39 cellular contexts compared by ENCODE assay signal in genomic region chr1:203495845-203496244, GRCh38. TPM values are rescaled to one million over a fixed set of nuclear protein-coding genes. Genes with fewer than 3 reads are reported as not detected.
"Had no signal": no experiment of that assay in that cellular context is flagged by ENCODE, and none has a peak within 500 bp of the region (broad histone marks: within the 10 kb centered on the region; RNA-seq: fewer than 3 reads in every experiment).

No MANE protein-coding gene starts in this region.

- H3K4me1 Mint-ChIP-seq: activated CD4-positive, alpha-beta T cell treated with anti-CD3 and anti-CD28 coated beads for 36 hours; activated CD4-positive, alpha-beta T cell treated with anti-CD3 and anti-CD28 coated beads, Interleukin-2, amount 10 ng/mL, durations not matched to agents 24 days and 14 days; activated CD8-positive, alpha-beta memory T cell treated with anti-CD3 and anti-CD28 coated beads, Interleukin-2, amount 10 ng/mL, durations not matched to agents 7 days and 5 days; activated naive CD8-positive, alpha-beta T cell treated with anti-CD3 and anti-CD28 coated beads for 36 hours; activated naive CD8-positive, alpha-beta T cell treated with anti-CD3 and anti-CD28 coated beads, Interleukin-2, amount 50 U/mL, for 24 hours had no signal

- H3K36me3 Mint-ChIP-seq: activated CD4-positive, alpha-beta memory T cell treated with anti-CD3 and anti-CD28 coated beads for 36 hours; activated CD8-positive, alpha-beta memory T cell treated with anti-CD3 and anti-CD28 coated beads, Interleukin-2, amount 10 ng/mL, durations not matched to agents 7 days and 5 days; activated naive CD4-positive, alpha-beta T cell treated with anti-CD3 and anti-CD28 coated beads, Interleukin-2, amount 50 U/mL, for 24 hours; activated naive CD8-positive, alpha-beta T cell treated with anti-CD3 and anti-CD28 coated beads for 36 hours had no signal

- DNase-seq: activated CD4-positive, alpha-beta memory T cell treated with anti-CD3 and anti-CD28 coated beads for 36 hours; activated CD4-positive, alpha-beta T cell treated with anti-CD3 and anti-CD28 coated beads for 36 hours; activated CD4-positive, alpha-beta T cell treated with anti-CD3 and anti-CD28 coated beads, Interleukin-2, amount 10 ng/mL, durations not matched to agents 24 days and 14 days; activated CD4-positive, CD25-positive, alpha-beta regulatory T cell; activated CD4-positive, CD25-positive, alpha-beta regulatory T cell treated with anti-CD3 and anti-CD28 coated beads, Interleukin-2, amount 50 U/mL, for 72 hours; activated CD8-positive, alpha-beta memory T cell treated with anti-CD3 and anti-CD28 coated beads, Interleukin-2, amount 10 ng/mL, durations not matched to agents 7 days and 5 days; activated CD8-positive, alpha-beta memory T cell treated with anti-CD3 and anti-CD28 coated beads, Interleukin-2, amount 50 U/mL, for 4 hours; activated CD8-positive, alpha-beta T cell treated with anti-CD3 and anti-CD28 coated beads, Interleukin-2, amount 10 ng/mL, durations not matched to agents 7 days and 5 days; activated effector memory CD4-positive, alpha-beta T cell treated with anti-CD3 and anti-CD28 coated beads, Interleukin-2, amount 50 U/mL, for 16 hours; activated naive CD4-positive, alpha-beta T cell treated with anti-CD3 and anti-CD28 coated beads for 36 hours; activated naive CD8-positive, alpha-beta T cell treated with anti-CD3 and anti-CD28 coated beads for 36 hours; activated naive CD8-positive, alpha-beta T cell treated with anti-CD3 and anti-CD28 coated beads, Interleukin-2, amount 50 U/mL, for 24 hours; activated T-cell treated with anti-CD3 and anti-CD28 coated beads, Interleukin-2, amount 50 U/mL, for 1 hour; activated T-cell treated with anti-CD3 and anti-CD28 coated beads, Interleukin-2, amount 50 U/mL, for 48 hours; adrenal gland; amygdala; aorta; body of pancreas; central memory CD4-positive, alpha-beta T cell; cerebellar nuclear complex; colonic mucosa; effector CD8-positive, alpha-beta T cell; esophagus squamous epithelium; foreskin melanocyte; heart right ventricle; T-helper 17 cell; T1000; WERI-Rb-1 had no signal

- ATAC-seq: activated CD4-positive, alpha-beta T cell treated with anti-CD3 and anti-CD28 coated beads for 36 hours; activated CD8-positive, alpha-beta memory T cell treated with anti-CD3 and anti-CD28 coated beads, Interleukin-2, amount 10 ng/mL, durations not matched to agents 7 days and 5 days; activated CD8-positive, alpha-beta T cell treated with anti-CD3 and anti-CD28 coated beads, Interleukin-2, amount 10 ng/mL, durations not matched to agents 7 days and 5 days; activated naive CD8-positive, alpha-beta T cell treated with anti-CD3 and anti-CD28 coated beads, Interleukin-2, amount 50 U/mL, for 24 hours; body of pancreas; gastroesophageal sphincter; heart right ventricle; T-helper 17 cell had no signal

- H3K9me3 Mint-ChIP-seq: activated CD4-positive, alpha-beta memory T cell treated with anti-CD3 and anti-CD28 coated beads for 36 hours; activated CD4-positive, alpha-beta T cell treated with anti-CD3 and anti-CD28 coated beads, Interleukin-2, amount 10 ng/mL, durations not matched to agents 24 days and 14 days; activated naive CD4-positive, alpha-beta T cell treated with anti-CD3 and anti-CD28 coated beads for 36 hours; activated naive CD4-positive, alpha-beta T cell treated with anti-CD3 and anti-CD28 coated beads, Interleukin-2, amount 50 U/mL, for 24 hours; activated naive CD8-positive, alpha-beta T cell treated with anti-CD3 and anti-CD28 coated beads for 36 hours; activated naive CD8-positive, alpha-beta T cell treated with anti-CD3 and anti-CD28 coated beads, Interleukin-2, amount 50 U/mL, for 24 hours; activated T-helper 1 cell treated with anti-CD3 and anti-CD28 coated beads, Interleukin-12 subunit alpha, Interleukin-12 subunit beta, Interleukin-2, Interleukin-4 antibody, amounts not matched to agents 30 ng/mL and 10 ng/mL and 1 ng/mL, durations not matched to agents 14 hours and 24 hours and 36 hours; T-helper 2 cell treated with Interferon-gamma antibody and Interleukin-4, amounts not matched to agents 5 μg/mL and 100 μg/mL, for 36 hours had no signal

- H3K4me3 Mint-ChIP-seq: activated CD4-positive, alpha-beta memory T cell treated with anti-CD3 and anti-CD28 coated beads for 36 hours; activated CD4-positive, alpha-beta T cell treated with anti-CD3 and anti-CD28 coated beads for 36 hours; activated CD4-positive, alpha-beta T cell treated with anti-CD3 and anti-CD28 coated beads, Interleukin-2, amount 10 ng/mL, durations not matched to agents 24 days and 14 days; activated CD8-positive, alpha-beta memory T cell treated with anti-CD3 and anti-CD28 coated beads, Interleukin-2, amount 10 ng/mL, durations not matched to agents 7 days and 5 days; activated CD8-positive, alpha-beta T cell treated with anti-CD3 and anti-CD28 coated beads, Interleukin-2, amount 10 ng/mL, durations not matched to agents 7 days and 5 days; activated naive CD4-positive, alpha-beta T cell treated with anti-CD3 and anti-CD28 coated beads for 36 hours; activated naive CD4-positive, alpha-beta T cell treated with anti-CD3 and anti-CD28 coated beads, Interleukin-2, amount 50 U/mL, for 24 hours; activated naive CD8-positive, alpha-beta T cell treated with anti-CD3 and anti-CD28 coated beads for 36 hours; activated naive CD8-positive, alpha-beta T cell treated with anti-CD3 and anti-CD28 coated beads, Interleukin-2, amount 50 U/mL, for 24 hours; activated T-helper 1 cell treated with anti-CD3 and anti-CD28 coated beads, Interleukin-12 subunit alpha, Interleukin-12 subunit beta, Interleukin-2, Interleukin-4 antibody, amounts not matched to agents 30 ng/mL and 10 ng/mL and 1 ng/mL, durations not matched to agents 14 hours and 24 hours and 36 hours; T-helper 17 cell; T-helper 2 cell treated with Interferon-gamma antibody and Interleukin-4, amounts not matched to agents 5 μg/mL and 100 μg/mL, for 36 hours had no signal

- H3K27me3 Mint-ChIP-seq: activated CD4-positive, alpha-beta T cell treated with anti-CD3 and anti-CD28 coated beads for 36 hours; activated naive CD4-positive, alpha-beta T cell treated with anti-CD3 and anti-CD28 coated beads, Interleukin-2, amount 50 U/mL, for 24 hours; activated naive CD8-positive, alpha-beta T cell treated with anti-CD3 and anti-CD28 coated beads for 36 hours had no signal

- H3K27ac Mint-ChIP-seq: activated CD4-positive, alpha-beta memory T cell treated with anti-CD3 and anti-CD28 coated beads for 36 hours; activated CD4-positive, alpha-beta T cell treated with anti-CD3 and anti-CD28 coated beads for 36 hours; activated CD4-positive, alpha-beta T cell treated with anti-CD3 and anti-CD28 coated beads, Interleukin-2, amount 10 ng/mL, durations not matched to agents 24 days and 14 days; activated CD8-positive, alpha-beta memory T cell treated with anti-CD3 and anti-CD28 coated beads, Interleukin-2, amount 10 ng/mL, durations not matched to agents 7 days and 5 days; activated CD8-positive, alpha-beta T cell treated with anti-CD3 and anti-CD28 coated beads, Interleukin-2, amount 10 ng/mL, durations not matched to agents 7 days and 5 days; activated naive CD4-positive, alpha-beta T cell treated with anti-CD3 and anti-CD28 coated beads for 36 hours; activated naive CD4-positive, alpha-beta T cell treated with anti-CD3 and anti-CD28 coated beads, Interleukin-2, amount 50 U/mL, for 24 hours; activated naive CD8-positive, alpha-beta T cell treated with anti-CD3 and anti-CD28 coated beads for 36 hours; activated naive CD8-positive, alpha-beta T cell treated with anti-CD3 and anti-CD28 coated beads, Interleukin-2, amount 50 U/mL, for 24 hours; activated T-helper 1 cell treated with anti-CD3 and anti-CD28 coated beads, Interleukin-12 subunit alpha, Interleukin-12 subunit beta, Interleukin-2, Interleukin-4 antibody, amounts not matched to agents 30 ng/mL and 10 ng/mL and 1 ng/mL, durations not matched to agents 14 hours and 24 hours and 36 hours; activated T-helper 2 cell treated with anti-CD3 and anti-CD28 coated beads, Interferon-gamma antibody, Interleukin-2, Interleukin-4, amounts not matched to agents 10 μg/mL and 5 μg/mL and 100 μg/mL, durations not matched to agents 14 hours and 24 hours and 36 hours; T-helper 17 cell; T-helper 2 cell treated with Interferon-gamma antibody and Interleukin-4, amounts not matched to agents 5 μg/mL and 100 μg/mL, for 36 hours had no signal

RNA-seq across cellular contexts. Expression of gene OPTC, which starts 1.9 kb away (rescaled TPM):
- total RNA-seq: activated CD4-positive, alpha-beta memory T cell treated with anti-CD3 and anti-CD28 coated beads for 36 hours; activated CD4-positive, alpha-beta T cell treated with anti-CD3 and anti-CD28 coated beads for 36 hours; activated CD4-positive, alpha-beta T cell treated with anti-CD3 and anti-CD28 coated beads, Interleukin-2, amount 10 ng/mL, durations not matched to agents 24 days and 14 days; activated CD8-positive, alpha-beta memory T cell treated with anti-CD3 and anti-CD28 coated beads for 36 hours; activated CD8-positive, alpha-beta memory T cell treated with anti-CD3 and anti-CD28 coated beads, Interleukin-2, amount 10 ng/mL, durations not matched to agents 7 days and 5 days; activated CD8-positive, alpha-beta T cell treated with anti-CD3 and anti-CD28 coated beads, Interleukin-2, amount 10 ng/mL, durations not matched to agents 7 days and 5 days; activated naive CD4-positive, alpha-beta T cell treated with anti-CD3 and anti-CD28 coated beads for 36 hours; activated naive CD8-positive, alpha-beta T cell treated with anti-CD3 and anti-CD28 coated beads for 36 hours; activated T-helper 1 cell treated with anti-CD3 and anti-CD28 coated beads, Interleukin-12 subunit alpha, Interleukin-12 subunit beta, Interleukin-2, Interleukin-4 antibody, amounts not matched to agents 30 ng/mL and 10 ng/mL and 1 ng/mL, durations not matched to agents 14 hours and 24 hours and 36 hours; activated T-helper 2 cell treated with anti-CD3 and anti-CD28 coated beads, Interferon-gamma antibody, Interleukin-2, Interleukin-4, amounts not matched to agents 10 μg/mL and 5 μg/mL and 100 μg/mL, durations not matched to agents 14 hours and 24 hours and 36 hours; adrenal gland; aorta; body of pancreas; colonic mucosa; dermis microvascular lymphatic vessel endothelial cell; endothelial cell of umbilical vein; esophagus squamous epithelium; fibroblast of lung; fibroblast of villous mesenchyme; gastroesophageal sphincter; glomerular endothelial cell; heart right ventricle; T-helper 17 cell had no signal

RNA-seq across cellular contexts. Expression of gene PRELP, which starts 20.2 kb away (rescaled TPM):
- total RNA-seq: activated CD4-positive, alpha-beta memory T cell treated with anti-CD3 and anti-CD28 coated beads for 36 hours; activated CD4-positive, alpha-beta T cell treated with anti-CD3 and anti-CD28 coated beads for 36 hours; activated CD4-positive, alpha-beta T cell treated with anti-CD3 and anti-CD28 coated beads, Interleukin-2, amount 10 ng/mL, durations not matched to agents 24 days and 14 days; activated CD8-positive, alpha-beta memory T cell treated with anti-CD3 and anti-CD28 coated beads for 36 hours; activated CD8-positive, alpha-beta memory T cell treated with anti-CD3 and anti-CD28 coated beads, Interleukin-2, amount 10 ng/mL, durations not matched to agents 7 days and 5 days; activated CD8-positive, alpha-beta T cell treated with anti-CD3 and anti-CD28 coated beads, Interleukin-2, amount 10 ng/mL, durations not matched to agents 7 days and 5 days; activated naive CD4-positive, alpha-beta T cell treated with anti-CD3 and anti-CD28 coated beads for 36 hours; activated naive CD8-positive, alpha-beta T cell treated with anti-CD3 and anti-CD28 coated beads for 36 hours; activated T-helper 1 cell treated with anti-CD3 and anti-CD28 coated beads, Interleukin-12 subunit alpha, Interleukin-12 subunit beta, Interleukin-2, Interleukin-4 antibody, amounts not matched to agents 30 ng/mL and 10 ng/mL and 1 ng/mL, durations not matched to agents 14 hours and 24 hours and 36 hours; activated T-helper 2 cell treated with anti-CD3 and anti-CD28 coated beads, Interferon-gamma antibody, Interleukin-2, Interleukin-4, amounts not matched to agents 10 μg/mL and 5 μg/mL and 100 μg/mL, durations not matched to agents 14 hours and 24 hours and 36 hours; dermis microvascular lymphatic vessel endothelial cell; endothelial cell of umbilical vein; glomerular endothelial cell; T-helper 17 cell had no signal
